8 cellular contexts compared by ENCODE assay signal in genomic region chr13:99542788-99543406, GRCh38. TPM values are rescaled to one million over a fixed set of nuclear protein-coding genes. Genes with fewer than 3 reads are reported as not detected.
DNase-seq lines count a peak whose midpoint lies in the region; ATAC-seq and TF ChIP-seq lines count a peak whose summit lies in the region.

No MANE protein-coding gene starts in this region.

- TF ChIP-seq CTCF in HFFc6 (IDR thresholded peaks at IDR 0.05) = no peak

- peaks cover 9% of the 10 kb centered on the region for H3K4me1 Mint-ChIP-seq in HFFc6 (ENCODE audit: low read depth)

- no peak overlapping the region for H3K27ac Mint-ChIP-seq in HFFc6

- no peaks in the 10 kb centered on the region for H3K9me3 Mint-ChIP-seq in HFFc6

- no peaks in the 10 kb centered on the region for H3K27me3 Mint-ChIP-seq in HFFc6 (ENCODE audit: insufficient read depth)

- DNase-seq in activated CD4-positive, alpha-beta T cell treated with anti-CD3 and anti-CD28 coated beads for 48 hours = peak; percentile 66
- peak; percentile 14 for DNase-seq in retina
- no peak for DNase-seq in NCI-H510A treated with DMSO at 0.1 percent for 48 hours (lab: John Stamatoyannopoulos, UW)
- DNase-seq in NCI-H446 (lab: John Stamatoyannopoulos, UW) = no peak
- DNase-seq in HFFc6 = no peak

- ATAC-seq in GM19035 (IDR thresholded peaks at IDR 0.05; ENCODE audit: unreplicated experiment) = peak; percentile 99
- ATAC-seq in HG02798 (IDR thresholded peaks at IDR 0.05; ENCODE audit: poor library complexity, unreplicated experiment) = peak; percentile 100
- ATAC-seq in SK-N-SH treated with all-trans-retinoic acid at 6 μM for 48 hours = no peak

- H3K4me3 Mint-ChIP-seq in HFFc6 = no peak overlapping the region

- H3K36me3 Mint-ChIP-seq in HFFc6 (ENCODE audit: low read depth) = peaks cover 33% of the 10 kb centered on the region

TF ChIP-seq in SK-N-SH treated with all-trans-retinoic acid at 6 μM for 48 hours, 23 proteins besides CTCF, POLR2A, EP300 and RAD21:
- TF ChIP-seq SNAI2 (CRISPR knock-in tag; IDR thresholded peaks at IDR 0.05) (no peak), TOX (CRISPR knock-in tag; IDR thresholded peaks at IDR 0.05; ENCODE audit: borderline replicate concordance) (no peak), RARB (CRISPR knock-in tag; IDR thresholded peaks at IDR 0.05) (no peak), ZNF565 (CRISPR knock-in tag; conservative IDR thresholded peaks at IDR 0.05; ENCODE audit: low read depth) (no peak), CSRNP3 (CRISPR knock-in tag; IDR thresholded peaks at IDR 0.05) (no peak), OSR1 (CRISPR knock-in tag; IDR thresholded peaks at IDR 0.05) (no peak), CSDC2 (CRISPR knock-in tag; IDR thresholded peaks at IDR 0.05) (no peak), ZFP3 (CRISPR knock-in tag; IDR thresholded peaks at IDR 0.05) (no peak), ZNF8 (CRISPR knock-in tag; IDR thresholded peaks at IDR 0.05) (no peak), ZNF70 (CRISPR knock-in tag; IDR thresholded peaks at IDR 0.05) (no peak), ISL1 (CRISPR knock-in tag; IDR thresholded peaks at IDR 0.05) (no peak), ARNTL (CRISPR knock-in tag; IDR thresholded peaks at IDR 0.05; ENCODE audit: borderline replicate concordance, low read depth) (no peak), POU6F1 (CRISPR knock-in tag; IDR thresholded peaks at IDR 0.05; ENCODE audit: borderline replicate concordance, low read depth) (no peak), CREB5 (CRISPR knock-in tag; IDR thresholded peaks at IDR 0.05; ENCODE audit: low read depth) (no peak), GLIS3 (CRISPR knock-in tag; IDR thresholded peaks at IDR 0.05) (no peak), TCF4 (CRISPR knock-in tag; IDR thresholded peaks at IDR 0.05; ENCODE audit: borderline replicate concordance) (no peak)

RNA-seq across cellular contexts. Expression of gene TM9SF2, which starts 41.6 kb away (rescaled TPM):
- 100 to 1,000 TPM; 101 to 127 (median 122) TPM for total RNA-seq in HFFc6 (2021; fragmentation: NEBNext Ultra II Directional; extraction: Animal tissue kit (Norgen Biotek cat#: 25700))

Comparison
In these comparisons a context has a peak if more than half of its experiments do, and no peak if none do; other contexts are left out.
1. DNase-seq: peak in activated CD4-positive, alpha-beta T cell treated with anti-CD3 and anti-CD28 coated beads for 48 hours (single experiment) and retina (single experiment); none in NCI-H510A treated with DMSO at 0.1 percent for 48 hours (single experiment), NCI-H446 (0 of 2) and HFFc6 (single experiment).